20 cellular contexts compared by ENCODE assay signal in the genomic region with DNA sequence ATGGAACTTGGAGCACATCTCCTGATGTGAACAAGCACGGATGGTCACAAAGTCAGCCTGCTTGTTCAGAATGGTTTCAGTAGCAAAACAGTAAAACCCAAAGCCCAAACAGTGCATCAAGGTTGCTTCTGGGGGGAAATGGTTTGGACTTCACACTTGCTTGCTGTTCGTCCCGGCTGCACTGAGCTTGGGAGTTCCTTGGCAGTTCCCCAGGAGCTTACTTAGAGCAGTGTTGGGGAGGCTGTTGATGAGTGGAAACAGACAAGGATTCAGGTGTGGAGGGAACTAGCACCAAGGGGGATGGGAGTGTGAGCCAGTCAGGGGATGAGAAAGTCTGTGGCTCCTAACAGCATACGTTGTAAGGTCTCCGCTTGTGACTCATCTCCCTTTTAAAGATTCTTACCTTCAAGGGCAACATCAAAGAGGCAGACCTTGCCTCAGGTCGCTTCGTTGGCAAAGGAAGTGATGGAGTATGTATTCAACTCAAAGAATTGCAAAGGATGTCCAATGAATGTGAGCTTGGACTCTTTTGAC. TPM values are rescaled to one million over a fixed set of nuclear protein-coding genes. Genes with fewer than 3 reads are reported as not detected.
"Had no signal": no experiment of that assay in that cellular context is flagged by ENCODE, and none has a peak within 500 bp of the region (broad histone marks: within the 10 kb centered on the region; RNA-seq: fewer than 3 reads in every experiment).

No MANE protein-coding gene starts in this region.

- H3K4me3 Mint-ChIP-seq: activated B cell treated with CpG ODN at 0.5 μM for 24 hours; activated CD8-positive, alpha-beta T cell treated with anti-CD3 and anti-CD28 coated beads for 36 hours; activated T-helper 17 cell treated with anti-CD3 and anti-CD28 coated beads, Interleukin-2, amount 50 U/mL, for 72 hours; dendritic cell treated with granulocyte-macrophage colony-stimulating factor and Interleukin-4, amounts not matched to agents 40 ng/mL and 50 ng/mL, for 4 days; immature natural killer cell; mesothelial cell of epicardium had no signal

- ATAC-seq: activated CD8-positive, alpha-beta T cell treated with anti-CD3 and anti-CD28 coated beads for 36 hours; activated T-helper 17 cell treated with anti-CD3 and anti-CD28 coated beads, Interleukin-2, amount 50 U/mL, for 72 hours had no signal

- H3K27me3 ChIP-seq: esophagus muscularis mucosa, tibial artery had no signal

- DNase-seq: activated B cell treated with CpG ODN at 0.5 μM for 24 hours; activated CD4-positive, alpha-beta T cell treated with anti-CD3 and anti-CD28 coated beads for 4 hours; activated CD8-positive, alpha-beta T cell treated with anti-CD3 and anti-CD28 coated beads for 36 hours; activated naive CD4-positive, alpha-beta T cell treated with Interleukin-2 at 50 U/mL for 16 hours; activated T-cell treated with anti-CD3 and anti-CD28 coated beads, Interleukin-2, amount 50 U/mL, for 1 hour; effector CD8-positive, alpha-beta T cell; heart right ventricle; immature natural killer cell; occipital lobe; retina; stimulated activated CD4-positive, alpha-beta T cell treated with anti-CD3 and anti-CD28 coated beads, Interleukin-12 subunit alpha, Interleukin-12 subunit beta, amount 100 ng/mL, for 4 hours; stimulated activated CD4-positive, alpha-beta T cell treated with anti-CD3 and anti-CD28 coated beads, Interleukin-1b, Interleukin-23, amount 100 ng/mL, for 48 hours; stimulated activated CD8-positive, alpha-beta memory T cell treated with anti-CD3 and anti-CD28 coated beads, Interleukin-4, amount 100 ng/mL, for 48 hours; stimulated activated naive CD4-positive, alpha-beta T cell treated with Interleukin-2 at 50 U/mL for 16 hours; tibial artery had no signal

- H3K4me1 Mint-ChIP-seq: activated B cell treated with CpG ODN at 0.5 μM for 24 hours; activated T-helper 17 cell treated with anti-CD3 and anti-CD28 coated beads, Interleukin-2, amount 50 U/mL, for 72 hours; immature natural killer cell had no signal

- H3K36me3 Mint-ChIP-seq: immature natural killer cell, mesothelial cell of epicardium had no signal

- H3K27me3 Mint-ChIP-seq: activated B cell treated with CpG ODN at 0.5 μM for 24 hours; dendritic cell treated with granulocyte-macrophage colony-stimulating factor and Interleukin-4, amounts not matched to agents 40 ng/mL and 50 ng/mL, for 4 days had no signal

- H3K4me3 ChIP-seq: esophagus muscularis mucosa, heart right ventricle, lung, tibial artery had no signal

- H3K27ac Mint-ChIP-seq: activated B cell treated with CpG ODN at 0.5 μM for 24 hours; activated CD8-positive, alpha-beta T cell treated with anti-CD3 and anti-CD28 coated beads for 36 hours; activated T-helper 17 cell treated with anti-CD3 and anti-CD28 coated beads, Interleukin-2, amount 50 U/mL, for 72 hours; dendritic cell treated with granulocyte-macrophage colony-stimulating factor and Interleukin-4, amounts not matched to agents 40 ng/mL and 50 ng/mL, for 4 days; immature natural killer cell; mesothelial cell of epicardium had no signal

- H3K9me3 Mint-ChIP-seq: activated B cell treated with CpG ODN at 0.5 μM for 24 hours; activated CD8-positive, alpha-beta T cell treated with anti-CD3 and anti-CD28 coated beads for 36 hours; activated T-helper 17 cell treated with anti-CD3 and anti-CD28 coated beads, Interleukin-2, amount 50 U/mL, for 72 hours; dendritic cell treated with granulocyte-macrophage colony-stimulating factor and Interleukin-4, amounts not matched to agents 40 ng/mL and 50 ng/mL, for 4 days; mesothelial cell of epicardium had no signal

- H3K36me3 ChIP-seq: esophagus muscularis mucosa, heart right ventricle, tibial artery had no signal

- H3K9me3 ChIP-seq: esophagus muscularis mucosa, heart right ventricle, tibial artery had no signal

RNA-seq across cellular contexts. Expression of a gene that starts 19.8 kb away (rescaled TPM):
- total RNA-seq: activated B cell treated with CpG ODN at 0.5 μM for 24 hours; activated CD8-positive, alpha-beta T cell treated with anti-CD3 and anti-CD28 coated beads for 36 hours; activated T-helper 17 cell treated with anti-CD3 and anti-CD28 coated beads, Interleukin-2, amount 50 U/mL, for 72 hours had no signal
